ENCODE assay signal across 8 cellular contexts in the genomic region with DNA sequence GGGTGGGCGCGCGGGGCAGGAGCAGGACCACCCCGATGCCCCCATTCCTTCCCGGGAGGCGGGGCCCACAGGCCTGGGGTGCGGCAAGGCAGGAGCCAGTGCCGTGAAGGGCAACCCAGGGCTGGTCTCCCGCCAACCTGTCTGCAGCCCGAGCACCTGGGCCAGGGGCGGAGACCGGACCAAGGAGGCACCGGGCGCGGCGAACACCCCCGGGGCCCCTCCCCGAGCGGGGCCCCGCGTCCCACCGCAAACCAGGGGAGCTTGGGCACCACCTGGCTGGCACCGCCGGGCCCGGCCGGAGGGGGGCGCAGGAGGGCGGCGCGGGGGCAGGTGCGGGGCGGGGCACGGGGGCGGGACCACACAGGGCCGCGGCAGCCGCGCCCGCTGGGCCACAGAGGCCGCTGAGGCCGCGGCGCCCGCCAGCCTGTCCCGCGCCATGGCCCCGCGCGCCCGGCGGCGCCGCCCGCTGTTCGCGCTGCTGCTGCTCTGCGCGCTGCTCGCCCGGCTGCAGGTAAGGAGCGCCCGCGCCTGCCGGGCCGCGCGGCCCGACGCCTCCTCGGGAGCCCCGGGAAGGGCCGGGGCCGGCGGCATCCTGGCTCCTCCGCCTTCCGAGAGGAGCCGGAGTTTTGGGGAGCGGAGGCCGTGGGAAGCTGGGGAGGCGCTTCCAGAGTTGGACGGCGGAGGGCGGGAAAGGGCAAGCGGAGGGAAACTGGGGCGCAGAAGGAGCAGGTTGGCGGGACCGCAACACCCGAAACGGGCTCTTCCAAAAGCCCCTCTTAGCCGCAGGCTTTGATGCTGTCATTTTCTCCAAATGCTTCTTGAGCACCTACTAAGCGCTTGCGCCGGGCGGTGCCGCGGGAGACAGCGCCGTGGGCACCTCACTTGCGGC. TPM values are rescaled to one million over a fixed set of nuclear protein-coding genes. Genes with fewer than 3 reads are reported as not detected.
A peak's percentile ranks its signal among the peaks of the same experiment; 100 is the strongest.
DNase-seq lines count a peak whose midpoint lies in the region; ATAC-seq and TF ChIP-seq lines count a peak whose summit lies in the region.

Gene TNFRSF11A, plus strand, starts transcription at position 394 of the 889 bp plus-strand sequence. Its CDS starts 43 bp downstream, at position 437.

- H3K79me2 ChIP-seq in MM.1S (ENCODE audit: low read length) = no peaks in the 10 kb centered on the region

- H3F3A ChIP-seq in MM.1S (ENCODE audit: insufficient read depth, low read length) = peaks cover 7% of the 10 kb centered on the region; the same call in 1 of the 2 replicates

- H3K27ac ChIP-seq in MM.1S (ENCODE audit: low read length) (no peak within 1 kb of the TSS), mesodermal cell (ENCODE audit: low read depth, low read length, severe bottlenecking) (peak within 1 kb of the TSS; percentile 29)

- peaks cover 3 to 5% of the 10 kb centered on the region in 2 donors for H3K36me3 Mint-ChIP-seq in stimulated activated naive B cell treated with anti-CD40 and anti-IgM and Interleukin-4, amounts not matched to agents 10 μg/mL and 1 μg/mL and 100 μg/mL, for 72 hours

- H3K27me3 Mint-ChIP-seq in stimulated activated naive B cell treated with anti-CD40 and anti-IgM and Interleukin-4, amounts not matched to agents 10 μg/mL and 1 μg/mL and 100 μg/mL, for 72 hours = peaks cover 29 to 59% of the 10 kb centered on the region in 2 donors

- H3K36me3 ChIP-seq in H7 (replicated peaks; ENCODE audit: control insufficient read depth, insufficient read depth, low read length) (no peaks in the 10 kb centered on the region), MM.1S (replicated peaks; ENCODE audit: insufficient read depth, low read length) (no peaks in the 10 kb centered on the region), mesodermal cell (ENCODE audit: control insufficient read depth, insufficient read depth, low read length) (no peaks in the 10 kb centered on the region)

- peak within 1 kb of the TSS; percentile 62 for H2AFZ ChIP-seq in MM.1S (ENCODE audit: low read length)

- H3K4me1 ChIP-seq in MM.1S (ENCODE audit: low read length) (peaks cover 15% of the 10 kb centered on the region; the same call in 1 of the 2 replicates), mesodermal cell (ENCODE audit: control insufficient read depth, insufficient read depth, low read length, poor library complexity, severe bottlenecking) (peaks cover 14% of the 10 kb centered on the region)

- peak; percentile 72 to 83 for ATAC-seq in stimulated activated naive B cell treated with anti-CD40 and anti-IgM and Interleukin-4, amounts not matched to agents 10 μg/mL and 1 μg/mL and 100 μg/mL, for 72 hours (replicated peaks)

- no peaks in the 10 kb centered on the region for H3K9me3 Mint-ChIP-seq in stimulated activated naive B cell treated with anti-CD40 and anti-IgM and Interleukin-4, amounts not matched to agents 10 μg/mL and 1 μg/mL and 100 μg/mL, for 72 hours

- H3K9ac ChIP-seq in MM.1S (ENCODE audit: low read length) = peak within 1 kb of the TSS; percentile 11; the same call in 1 of the 2 replicates

- DNase-seq in H7 (peak; percentile 97), MM.1S (peak; percentile 52), dermis blood vessel endothelial cell (peak; percentile 69), dedifferentiated amniotic fluid mesenchymal stem cell (ENCODE audit: extremely low spot score) (no peak)
- DNase-seq in activated CD4-positive, alpha-beta T cell treated with anti-CD3 and anti-CD28 coated beads for 1 hour = peak; percentile 45
- peak; percentile 33 for DNase-seq in stimulated activated naive B cell treated with anti-CD40 and anti-IgM and Interleukin-4, amounts not matched to agents 10 μg/mL and 1 μg/mL and 100 μg/mL, for 72 hours

- H3K27me3 ChIP-seq in H7 (ENCODE audit: control insufficient read depth, insufficient read depth, low read length) (peaks cover 24% of the 10 kb centered on the region), MM.1S (replicated peaks; ENCODE audit: insufficient read depth, low read length) (no peaks in the 10 kb centered on the region)

- 3 to 4% methylated on average over 49 to 86 of the region's 99 CpGs for WGBS in mesodermal cell (ENCODE audit: insufficient coverage in 2 of 2), 2 experiments

- H3K9me3 ChIP-seq in MM.1S (replicated peaks; ENCODE audit: insufficient read depth, low read length) = no peaks in the 10 kb centered on the region
- no peaks in the 10 kb centered on the region for H3K9me3 ChIP-seq in mesodermal cell (ENCODE audit: control insufficient read depth, low read length)

- no peaks in the 10 kb centered on the region for H4K20me1 ChIP-seq in MM.1S (ENCODE audit: insufficient read depth, low read length)

- H3K4me3 ChIP-seq in GM12875 (ENCODE audit: low read depth, low read length) (peak within 1 kb of the TSS; percentile 79), H7 (ENCODE audit: insufficient read depth, low read depth, low read length) (peak within 1 kb of the TSS; percentile 63), MM.1S (ENCODE audit: low read length) (peak within 1 kb of the TSS; percentile 58), mesodermal cell (ENCODE audit: extremely low read depth, insufficient read depth, low read length, poor library complexity, severe bottlenecking) (peak within 1 kb of the TSS; percentile 53)

- peaks cover 36 to 41% of the 10 kb centered on the region in 2 donors for H3K4me1 Mint-ChIP-seq in stimulated activated naive B cell treated with anti-CD40 and anti-IgM and Interleukin-4, amounts not matched to agents 10 μg/mL and 1 μg/mL and 100 μg/mL, for 72 hours

- peak within 1 kb of the TSS; percentile 89 for H3K27ac Mint-ChIP-seq in stimulated activated naive B cell treated with anti-CD40 and anti-IgM and Interleukin-4, amounts not matched to agents 10 μg/mL and 1 μg/mL and 100 μg/mL, for 72 hours

- peak within 1 kb of the TSS; percentile 72 for H3K4me2 ChIP-seq in MM.1S (ENCODE audit: low read depth, low read length)

- TF ChIP-seq CTCF in GM12875 (IDR thresholded peaks at IDR 0.05; ENCODE audit: borderline replicate concordance, insufficient read depth, low read depth, low read length) (peak; percentile 69), MM.1S (IDR thresholded peaks at IDR 0.05; ENCODE audit: low read length) (0 out of 2 replicates have a peak, but pooled peaks have one; percentile 4)

- H3K9me2 ChIP-seq in MM.1S (replicated peaks; ENCODE audit: insufficient read depth, low read length) = no peaks in the 10 kb centered on the region

- H3K4me3 Mint-ChIP-seq in stimulated activated naive B cell treated with anti-CD40 and anti-IgM and Interleukin-4, amounts not matched to agents 10 μg/mL and 1 μg/mL and 100 μg/mL, for 72 hours = peak within 1 kb of the TSS; percentile 89

RNA-seq across cellular contexts. Expression of gene TNFRSF11A, which starts in this region (rescaled TPM):
- total RNA-seq in H7 (2014; rRNA removed; shearing (Covaris generic)) = 1.2 and 2.8 TPM in 2 replicates
- total RNA-seq in dermis blood vessel endothelial cell = 30.3 and 41.7 TPM in 2 replicates
- 2.0 TPM for polyA plus RNA-seq in mesodermal cell (2013, experiment 1 of 2)
- polyA plus RNA-seq in mesodermal cell (2013, experiment 2 of 2) = 0.91 TPM
